ENCODE assay signal across 23 cellular contexts in genomic region chr14:55313480-55313879, GRCh38. TPM values are rescaled to one million over a fixed set of nuclear protein-coding genes. Genes with fewer than 3 reads are reported as not detected.
DNase-seq lines count a peak whose midpoint lies in the region; ATAC-seq and FAIRE-seq lines count a peak whose summit lies in the region.
"Had no signal": no experiment of that assay in that cellular context is flagged by ENCODE, and none has a peak within 500 bp of the region (broad histone marks: within the 10 kb centered on the region; RNA-seq: fewer than 3 reads in every experiment).

No MANE protein-coding gene starts in this region.

- H3K4me3 Mint-ChIP-seq in activated naive CD8-positive, alpha-beta T cell treated with anti-CD3 and anti-CD28 coated beads for 36 hours = no peak overlapping the region
- H3K4me3 Mint-ChIP-seq: H9; stimulated activated naive B cell treated with anti-CD40 and anti-IgM and Interleukin-4, amounts not matched to agents 10 μg/mL and 1 μg/mL and 100 μg/mL, for 72 hours had no signal

- FAIRE-seq in urothelium cell line (lab: Jason Lieb, UNC) = peak; percentile 79
- FAIRE-seq: A204.1, bronchial epithelial cell, GM12892 had no signal

- peaks cover 11% of the 10 kb centered on the region for H3K4me1 Mint-ChIP-seq in activated naive CD8-positive, alpha-beta T cell treated with anti-CD3 and anti-CD28 coated beads for 36 hours

- H3K27me3 Mint-ChIP-seq in activated naive CD8-positive, alpha-beta T cell treated with anti-CD3 and anti-CD28 coated beads for 36 hours = no peaks in the 10 kb centered on the region
- H3K27me3 Mint-ChIP-seq: stimulated activated naive B cell treated with anti-CD40 and anti-IgM and Interleukin-4, amounts not matched to agents 10 μg/mL and 1 μg/mL and 100 μg/mL, for 72 hours had no signal

- H3K36me3 Mint-ChIP-seq in activated naive CD4-positive, alpha-beta T cell treated with anti-CD3 and anti-CD28 coated beads, Interleukin-2, amount 50 U/mL, for 72 hours = peaks cover 42 to 67% of the 10 kb centered on the region in 2 donors
- H3K36me3 Mint-ChIP-seq in activated naive CD8-positive, alpha-beta T cell treated with anti-CD3 and anti-CD28 coated beads for 36 hours = peaks cover 60% of the 10 kb centered on the region

- H3K9me3 Mint-ChIP-seq in activated naive CD4-positive, alpha-beta T cell treated with anti-CD3 and anti-CD28 coated beads, Interleukin-2, amount 50 U/mL, for 72 hours = peaks cover 13 to 33% of the 10 kb centered on the region in 2 donors
- H3K9me3 Mint-ChIP-seq in activated naive CD8-positive, alpha-beta T cell treated with anti-CD3 and anti-CD28 coated beads for 36 hours = peaks cover 33% of the 10 kb centered on the region

- ATAC-seq in activated CD4-positive, CD25-positive, alpha-beta regulatory T cell treated with anti-CD3 and anti-CD28 coated beads, Interleukin-2, amount 50 U/mL, for 24 hours = peak; percentile 17 to 58
- peak; percentile 83 to 96 for ATAC-seq in activated naive CD4-positive, alpha-beta T cell treated with anti-CD3 and anti-CD28 coated beads, Interleukin-2, amount 50 U/mL, for 72 hours
- ATAC-seq in GM19463 (IDR thresholded peaks at IDR 0.05; ENCODE audit: unreplicated experiment) = no peak
- no peak for ATAC-seq in HG03354 (IDR thresholded peaks at IDR 0.05; ENCODE audit: poor library complexity, severe bottlenecking, unreplicated experiment)
- ATAC-seq: left cardiac atrium; stimulated activated naive B cell treated with anti-CD40 and anti-IgM and Interleukin-4, amounts not matched to agents 10 μg/mL and 1 μg/mL and 100 μg/mL, for 72 hours had no signal

- no peak for DNase-seq in activated CD4-positive, CD25-positive, alpha-beta regulatory T cell treated with anti-CD3 and anti-CD28 coated beads, Interleukin-2, amount 50 U/mL, for 72 hours
- DNase-seq in activated naive CD4-positive, alpha-beta T cell treated with anti-CD3 and anti-CD28 coated beads, Interleukin-2, amount 50 U/mL, for 72 hours (ENCODE audit: low spot score in 2 of 2) = no peak
- DNase-seq in activated naive CD4-positive, alpha-beta T cell treated with anti-CD3 and anti-CD28 coated beads, Interleukin-2, amount 50 U/mL, for 16 hours = no peak
- DNase-seq in activated naive CD8-positive, alpha-beta T cell treated with anti-CD3 and anti-CD28 coated beads for 36 hours = no peak
- no peak for DNase-seq in urothelium cell line (ENCODE audit: low spot score)
- DNase-seq: activated CD4-positive, alpha-beta T cell treated with anti-CD3 and anti-CD28 coated beads, Interleukin-2, amount 50 U/mL, for 4 hours; activated CD8-positive, alpha-beta memory T cell treated with anti-CD3 and anti-CD28 coated beads, Interleukin-2, amount 50 U/mL, for 48 hours; activated naive CD4-positive, alpha-beta T cell treated with Interleukin-2 at 50 U/mL for 16 hours; aorta; H9; hippocampal formation; left cardiac atrium; NCI-H1092 treated with DMSO at 0.1 percent for 48 hours; NCI-H1694 treated with DMSO at 0.1 percent for 48 hours; NCI-H446; stimulated activated naive B cell treated with anti-CD40 and anti-IgM and Interleukin-4, amounts not matched to agents 10 μg/mL and 1 μg/mL and 100 μg/mL, for 72 hours; upper lobe of left lung had no signal

- H3K27ac Mint-ChIP-seq in activated naive CD4-positive, alpha-beta T cell treated with anti-CD3 and anti-CD28 coated beads, Interleukin-2, amount 50 U/mL, for 72 hours = peak overlapping the region; percentile 31 to 79
- H3K27ac Mint-ChIP-seq in activated naive CD8-positive, alpha-beta T cell treated with anti-CD3 and anti-CD28 coated beads for 36 hours = peak overlapping the region; percentile 25
- H3K27ac Mint-ChIP-seq: H9; stimulated activated naive B cell treated with anti-CD40 and anti-IgM and Interleukin-4, amounts not matched to agents 10 μg/mL and 1 μg/mL and 100 μg/mL, for 72 hours had no signal

RNA-seq across cellular contexts. Expression of gene FBXO34, which starts 42.3 kb away (rescaled TPM):
- total RNA-seq in activated naive CD4-positive, alpha-beta T cell treated with anti-CD3 and anti-CD28 coated beads, Interleukin-2, amount 50 U/mL, for 72 hours = 10 to 100 TPM; 26.7 to 27.5 TPM
- total RNA-seq in activated naive CD8-positive, alpha-beta T cell treated with anti-CD3 and anti-CD28 coated beads for 36 hours = 10 to 100 TPM; 15.1 to 15.9 TPM

Comparison
In these comparisons a context has a peak if more than half of its experiments do, and no peak if none do; other contexts are left out.
1. ATAC-seq: peak in activated CD4-positive, CD25-positive, alpha-beta regulatory T cell treated with anti-CD3 and anti-CD28 coated beads, Interleukin-2, amount 50 U/mL, for 24 hours (2 of 2) and activated naive CD4-positive, alpha-beta T cell treated with anti-CD3 and anti-CD28 coated beads, Interleukin-2, amount 50 U/mL, for 72 hours (2 of 2); none in GM19463 (single experiment) and HG03354 (single experiment).